Comparison of ENCODE assay signal across 25 cellular contexts in genomic region chr20:54744097-54744496, GRCh38.
"Had no signal": no experiment of that assay in that cellular context is flagged by ENCODE, and none has a peak within 500 bp of the region (broad histone marks: within the 10 kb centered on the region; RNA-seq: fewer than 3 reads in every experiment).

No MANE protein-coding gene starts in this region.

- H3K4me3 ChIP-seq: colonic mucosa, esophagus squamous epithelium, gastrocnemius medialis, heart right ventricle, left lung, lower lobe of right lung had no signal

- H3K36me3 ChIP-seq: colonic mucosa, esophagus squamous epithelium, gastrocnemius medialis, heart right ventricle, left lung, lower lobe of right lung had no signal

- ATAC-seq: effector memory CD8-positive, alpha-beta T cell; esophagus mucosa; gastrocnemius medialis; heart right ventricle; left cardiac atrium; left lung; left ventricle myocardium superior; lower lobe of right lung had no signal

- H3K27ac ChIP-seq: colonic mucosa, epithelial cell of prostate, esophagus squamous epithelium, gastrocnemius medialis, heart right ventricle, left lung, lower lobe of right lung had no signal

- H3K9me3 ChIP-seq: colonic mucosa, esophagus squamous epithelium, gastrocnemius medialis, left lung, lower lobe of right lung had no signal

- FAIRE-seq: endometrium, islet of Langerhans, keratinocyte had no signal

- H3K27me3 ChIP-seq: colonic mucosa, esophagus squamous epithelium, gastrocnemius medialis, heart right ventricle, left lung had no signal

- DNase-seq: colonic mucosa; cortex of kidney; effector CD8-positive, alpha-beta T cell; effector memory CD8-positive, alpha-beta T cell; endodermal cell; erythroblast; esophagus squamous epithelium; foreskin fibroblast; foreskin melanocyte; gastrocnemius medialis; glutamatergic neuron; head of caudate nucleus; heart right ventricle; hippocampal formation; left cardiac atrium; left lung; left ventricle myocardium superior; lower lobe of right lung; mesendoderm; midbrain had no signal

- H3K4me1 ChIP-seq: colonic mucosa, esophagus squamous epithelium, gastrocnemius medialis, heart right ventricle, left lung, lower lobe of right lung had no signal
